ENCODE assay signal across 31 cellular contexts in the genomic region with DNA sequence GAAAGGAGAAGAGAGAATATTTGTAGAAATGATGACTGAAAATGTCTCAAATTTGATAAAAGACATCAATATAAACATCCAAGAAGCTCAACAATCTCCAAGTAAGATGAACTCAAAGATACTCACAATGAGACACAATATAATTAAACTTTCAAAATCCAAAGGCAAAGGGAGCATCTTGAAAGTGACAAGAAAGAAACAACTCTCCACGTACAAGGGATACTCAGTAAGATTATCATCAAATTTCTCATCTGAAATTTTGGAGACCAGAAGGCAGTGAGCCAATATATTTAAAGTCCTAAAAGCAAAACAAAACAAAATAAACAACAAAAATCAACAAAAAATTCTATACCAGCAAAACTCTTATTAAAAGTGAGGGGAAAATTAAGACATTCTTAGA.
DNase-seq lines count a peak whose midpoint lies in the region; TF ChIP-seq lines count a peak whose summit lies in the region.
"Had no signal": no experiment of that assay in that cellular context is flagged by ENCODE, and none has a peak within 500 bp of the region (broad histone marks: within the 10 kb centered on the region; RNA-seq: fewer than 3 reads in every experiment).

No MANE protein-coding gene starts in this region.

- no peak overlapping the region for H3K4me3 Mint-ChIP-seq in endodermal cell
- H3K4me3 Mint-ChIP-seq: B cell; CD14-positive monocyte; CD4-positive, alpha-beta memory T cell; CD4-positive, alpha-beta T cell; CD4-positive, CD25-positive, alpha-beta regulatory T cell; CD8-positive, alpha-beta memory T cell; CD8-positive, alpha-beta T cell had no signal

- TF ChIP-seq CTCF in HEK293 (tag by site-specific recombination; IDR thresholded peaks at IDR 0.05) (no peak), endodermal cell (conservative IDR thresholded peaks at IDR 0.05) (no peak)

- no peak overlapping the region for H3K9ac ChIP-seq in endodermal cell (ENCODE audit: extremely low read depth, low read length, poor library complexity, severe bottlenecking)
- H3K9ac ChIP-seq: BLaER1; BLaER1 treated with 17β-estradiol and CSF1 and Interleukin-3, amounts not matched to agents 10 nM and 100 nM had no signal

- H3K27me3 ChIP-seq in endodermal cell (ENCODE audit: control insufficient read depth, insufficient read depth, low read length, poor library complexity, severe bottlenecking), result no peaks in the 10 kb centered on the region
- H3K27me3 ChIP-seq: BE2C; BLaER1; BLaER1 treated with 17β-estradiol and CSF1 and Interleukin-3, amounts not matched to agents 10 nM and 100 nM had no signal

- CTCF ChIA-PET in HEK293 (lab: Yijun Ruan, JAX), result interaction anchor here (0.9 kb wide), 1 partner anchor 457 kb away, joined by 4 read pairs; no protein-coding TSS in a partner anchor

- peaks cover 23% of the 10 kb centered on the region for H3K9me3 Mint-ChIP-seq in endodermal cell

- no peaks in the 10 kb centered on the region for H3K36me3 ChIP-seq in HEK293 (ENCODE audit: control insufficient read depth in 2 of 2, insufficient read depth in 1 of 2, low read length in 2 of 2)
- H3K36me3 ChIP-seq in endodermal cell (ENCODE audit: control insufficient read depth, insufficient read depth, low read length), result no peaks in the 10 kb centered on the region
- H3K36me3 ChIP-seq: BE2C; BLaER1; BLaER1 treated with 17β-estradiol and CSF1 and Interleukin-3, amounts not matched to agents 10 nM and 100 nM had no signal

- no peaks in the 10 kb centered on the region for H3K4me1 Mint-ChIP-seq in endodermal cell
- H3K4me1 Mint-ChIP-seq: B cell; CD14-positive monocyte; CD4-positive, alpha-beta memory T cell; CD4-positive, CD25-positive, alpha-beta regulatory T cell; CD8-positive, alpha-beta memory T cell had no signal

- no peak for DNase-seq in endodermal cell
- DNase-seq in NCI-H1417 treated with DMSO at 0.1 percent for 48 hours (lab: John Stamatoyannopoulos, UW), result no peak
- no peak for DNase-seq in NOMO-1 treated with DMSO at 0.1 percent for 48 hours (lab: John Stamatoyannopoulos, UW; ENCODE audit: unreplicated experiment)
- DNase-seq: 8988T; ACHN; AML-193; BE2C; C1 segment of cervical spinal cord; Caco-2; Calu3; CD4-positive, alpha-beta memory T cell; CD4-positive, alpha-beta T cell; CD4-positive, CD25-positive, alpha-beta regulatory T cell; CD8-positive, alpha-beta memory T cell; CD8-positive, alpha-beta T cell; COR-L47; DMS 273 treated with DMSO at 0.1 percent for 48 hours; DMS153; DMS53; DMS79; DMS79 treated with DMSO at 0.1 percent for 48 hours; DND-41; EL had no signal

- H3K9me3 ChIP-seq in HEK293 (ENCODE audit: control insufficient read depth, insufficient read depth, low read depth, low read length) (no peaks in the 10 kb centered on the region), endodermal cell (ENCODE audit: control insufficient read depth, low read length) (peaks cover 21% of the 10 kb centered on the region)
- H3K9me3 ChIP-seq: BE2C, Caco-2 had no signal

- H3K4me1 ChIP-seq in HEK293 (ENCODE audit: control insufficient read depth, insufficient read depth, low read length), result no peaks in the 10 kb centered on the region
- no peaks in the 10 kb centered on the region for H3K4me1 ChIP-seq in endodermal cell (ENCODE audit: control insufficient read depth, insufficient read depth, low read length)
- H3K4me1 ChIP-seq: A549; BE2C; BLaER1; BLaER1 treated with 17β-estradiol and CSF1 and Interleukin-3, amounts not matched to agents 10 nM and 100 nM; Caco-2 had no signal

- POLR2A ChIA-PET in HEK293 (lab: Yijun Ruan, JAX), result no interaction called here

- no peak overlapping the region for H3K27ac ChIP-seq in HEK293 (ENCODE audit: extremely low read depth, low read depth, low read length)
- no peak overlapping the region for H3K27ac ChIP-seq in endodermal cell (ENCODE audit: low read depth, low read length)
- H3K27ac ChIP-seq: 22Rv1; A549; BLaER1; BLaER1 treated with 17β-estradiol and CSF1 and Interleukin-3, amounts not matched to agents 10 nM and 100 nM; C4-2B had no signal

- no peak overlapping the region for H3K4me3 ChIP-seq in HEK293 (ENCODE audit: low read depth, low read length)
- H3K4me3 ChIP-seq in endodermal cell (ENCODE audit: low read length), result peak overlapping the region; percentile 13
- H3K4me3 ChIP-seq: A549; BLaER1; BLaER1 treated with 17β-estradiol and CSF1 and Interleukin-3, amounts not matched to agents 10 nM and 100 nM had no signal

- WGBS in endodermal cell (ENCODE audit: insufficient coverage in 1 of 2, insufficient read length in 1 of 2), 2 experiments, result 92% methylated on average over 1 of the region's 1 CpG; no CpG with 5 or more reads in 1 of the 2 experiments

- H3K36me3 Mint-ChIP-seq in endodermal cell (ENCODE audit: low read depth), result no peaks in the 10 kb centered on the region
- H3K36me3 Mint-ChIP-seq: CD14-positive monocyte; CD4-positive, alpha-beta memory T cell; CD4-positive, CD25-positive, alpha-beta regulatory T cell; CD8-positive, alpha-beta memory T cell; CD8-positive, alpha-beta T cell had no signal

- H3K27me3 Mint-ChIP-seq in endodermal cell (ENCODE audit: insufficient read depth), result no peaks in the 10 kb centered on the region
- H3K27me3 Mint-ChIP-seq: B cell; CD4-positive, alpha-beta memory T cell; CD4-positive, alpha-beta T cell; CD4-positive, CD25-positive, alpha-beta regulatory T cell; CD8-positive, alpha-beta memory T cell had no signal

- no peak overlapping the region for H3K27ac Mint-ChIP-seq in endodermal cell
- H3K27ac Mint-ChIP-seq: B cell; CD14-positive monocyte; CD4-positive, alpha-beta memory T cell; CD4-positive, alpha-beta T cell; CD8-positive, alpha-beta memory T cell; CD8-positive, alpha-beta T cell had no signal

TF ChIP-seq in HEK293, 187 proteins besides CTCF, POLR2A, EP300 and RAD21:
- TF ChIP-seq ZNF791 (tag by site-specific recombination; IDR thresholded peaks at IDR 0.05) (peak; percentile 88; the same call in 1 of the 2 replicates), TRIM28 (IDR thresholded peaks at IDR 0.05; ENCODE audit: borderline replicate concordance, low read length) (peak; percentile 83), SETDB1 (IDR thresholded peaks at IDR 0.05; ENCODE audit: insufficient read length, low read length) (peak; percentile 92), ZNF529 (tag by site-specific recombination; IDR thresholded peaks at IDR 0.05; ENCODE audit: insufficient replicate concordance) (no peak)
